ENCODE assay signal across 19 cellular contexts in genomic region chr17:70644093-70644492, GRCh38.
"Had no signal": no experiment of that assay in that cellular context is flagged by ENCODE, and none has a peak within 500 bp of the region (broad histone marks: within the 10 kb centered on the region; RNA-seq: fewer than 3 reads in every experiment).

No MANE protein-coding gene starts in this region.

- H3K27me3 ChIP-seq: esophagus squamous epithelium, right lobe of liver, tibial artery, upper lobe of left lung, uterus had no signal

- H3K27ac ChIP-seq: esophagus squamous epithelium, parathyroid adenoma, prostate gland, right lobe of liver, tibial artery, upper lobe of left lung, uterus had no signal

- H3K9ac ChIP-seq: parathyroid adenoma had no signal

- H3K36me3 Mint-ChIP-seq: naive thymus-derived CD8-positive, alpha-beta T cell; stimulated activated memory B cell treated with anti-CD40 and anti-IgM and Interleukin-4, amounts not matched to agents 10 μg/mL and 1 μg/mL and 100 μg/mL, for 72 hours had no signal

- H3K36me3 ChIP-seq: esophagus squamous epithelium, prostate gland, right lobe of liver, tibial artery, upper lobe of left lung, uterus had no signal

- DNase-seq: cortex of kidney; effector memory CD8-positive, alpha-beta T cell; esophagus squamous epithelium; foreskin fibroblast; mammary epithelial cell; mucosa of descending colon; naive thymus-derived CD8-positive, alpha-beta T cell; right lobe of liver; stimulated activated CD4-positive, alpha-beta T cell treated with anti-CD3 and anti-CD28 coated beads, Interleukin-15, amount 100 ng/mL, for 24 hours; stimulated activated CD4-positive, alpha-beta T cell treated with anti-CD3 and anti-CD28 coated beads, Interleukin-1b, Interleukin-23, amount 100 ng/mL, for 48 hours; stimulated activated CD4-positive, alpha-beta T cell treated with anti-CD3 and anti-CD28 coated beads, Interleukin-4, amount 100 ng/mL, for 24 hours; tibial artery; upper lobe of left lung; uterus had no signal

- ATAC-seq: effector memory CD8-positive, alpha-beta T cell; left lobe of liver; mucosa of descending colon; naive thymus-derived CD8-positive, alpha-beta T cell; right lobe of liver; stimulated activated memory B cell treated with anti-CD40 and anti-IgM and Interleukin-4, amounts not matched to agents 10 μg/mL and 1 μg/mL and 100 μg/mL, for 72 hours had no signal

- H3K4me1 Mint-ChIP-seq: naive thymus-derived CD8-positive, alpha-beta T cell; stimulated activated memory B cell treated with anti-CD40 and anti-IgM and Interleukin-4, amounts not matched to agents 10 μg/mL and 1 μg/mL and 100 μg/mL, for 72 hours had no signal

- H3K9me3 ChIP-seq: esophagus squamous epithelium, mucosa of descending colon, prostate gland, right lobe of liver, tibial artery, uterus had no signal

- H2AFZ ChIP-seq: parathyroid adenoma had no signal

- H3K9me3 Mint-ChIP-seq: effector memory CD8-positive, alpha-beta T cell had no signal

- H3K4me1 ChIP-seq: esophagus squamous epithelium, parathyroid adenoma, prostate gland, right lobe of liver, tibial artery, upper lobe of left lung, uterus had no signal

- H3K4me3 Mint-ChIP-seq: effector memory CD8-positive, alpha-beta T cell; naive thymus-derived CD8-positive, alpha-beta T cell; stimulated activated memory B cell treated with anti-CD40 and anti-IgM and Interleukin-4, amounts not matched to agents 10 μg/mL and 1 μg/mL and 100 μg/mL, for 72 hours; stimulated activated naive CD8-positive, alpha-beta T cell treated with anti-CD3 and anti-CD28 coated beads, Interleukin-15, Interleukin-2, amounts not matched to agents 100 ng/mL and 50 ng/mL, for 24 hours had no signal

- H3K27me3 Mint-ChIP-seq: effector memory CD8-positive, alpha-beta T cell; stimulated activated memory B cell treated with anti-CD40 and anti-IgM and Interleukin-4, amounts not matched to agents 10 μg/mL and 1 μg/mL and 100 μg/mL, for 72 hours had no signal

- H3K4me3 ChIP-seq: esophagus squamous epithelium, mucosa of descending colon, prostate gland, right lobe of liver, tibial artery, upper lobe of left lung, uterus had no signal

- H3K27ac Mint-ChIP-seq: effector memory CD8-positive, alpha-beta T cell; naive thymus-derived CD8-positive, alpha-beta T cell; stimulated activated memory B cell treated with anti-CD40 and anti-IgM and Interleukin-4, amounts not matched to agents 10 μg/mL and 1 μg/mL and 100 μg/mL, for 72 hours; stimulated activated naive CD8-positive, alpha-beta T cell treated with anti-CD3 and anti-CD28 coated beads, Interleukin-15, Interleukin-2, amounts not matched to agents 100 ng/mL and 50 ng/mL, for 24 hours had no signal
